11 cellular contexts compared by ENCODE assay signal in the genomic region with DNA sequence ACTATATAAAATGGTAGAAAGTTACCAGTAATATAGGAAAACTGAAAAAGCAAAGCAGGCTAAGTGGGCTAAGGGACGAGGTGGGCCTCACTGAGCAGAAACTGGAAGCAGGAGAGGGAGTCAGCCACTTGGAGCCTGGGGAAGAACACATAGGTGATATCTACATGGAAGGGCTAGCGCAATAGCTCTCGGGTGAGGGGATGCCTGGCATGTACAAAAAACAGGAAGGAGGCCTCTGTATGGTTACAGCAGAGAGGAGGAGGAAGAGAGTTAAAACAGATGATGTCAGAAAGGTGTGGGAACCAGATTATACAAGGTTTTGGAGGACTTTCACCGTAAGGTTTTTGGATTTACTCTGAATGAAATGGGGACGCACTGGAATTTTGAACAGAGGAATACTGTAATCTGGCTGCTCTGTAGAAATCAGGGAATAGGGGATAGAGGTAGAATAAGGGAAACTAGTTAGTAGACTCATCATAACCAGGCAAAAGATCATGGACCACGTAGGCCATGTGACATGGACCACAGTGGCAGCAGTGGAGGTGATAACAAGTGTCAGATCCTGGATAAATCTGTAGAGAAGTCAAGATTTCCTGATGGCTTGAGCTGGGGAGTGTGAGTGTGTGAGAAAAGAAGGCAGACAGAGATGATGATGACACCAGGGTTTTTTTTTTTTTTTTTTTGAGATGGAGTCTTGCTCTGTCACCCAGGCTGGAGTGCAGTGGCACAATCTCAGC. TPM values are rescaled to one million over a fixed set of nuclear protein-coding genes. Genes with fewer than 3 reads are reported as not detected.
A peak's percentile ranks its signal among the peaks of the same experiment; 100 is the strongest.
DNase-seq lines count a peak whose midpoint lies in the region; ATAC-seq, FAIRE-seq and TF ChIP-seq lines count a peak whose summit lies in the region.
"Had no signal": no experiment of that assay in that cellular context is flagged by ENCODE, and none has a peak within 500 bp of the region (broad histone marks: within the 10 kb centered on the region; RNA-seq: fewer than 3 reads in every experiment).

No MANE protein-coding gene starts in this region.

- no peak overlapping the region for H2AFZ ChIP-seq in PC-3 (ENCODE audit: low read length)

- no peaks in the 10 kb centered on the region for H3F3A ChIP-seq in PC-3 (ENCODE audit: low read length, unreplicated experiment)

- CTCF ChIA-PET in PC-3 (lab: Charles Lee), result no interaction called here

- peaks cover 77% of the 10 kb centered on the region for H3K36me3 Mint-ChIP-seq in activated T-cell treated with anti-CD3 and anti-CD28 coated beads, Interleukin-2, amount 50 U/mL, for 24 hours (ENCODE audit: low read depth)

- TF ChIP-seq CTCF in esophagus muscularis mucosa (IDR thresholded peaks at IDR 0.05) (no peak), tibial nerve (IDR thresholded peaks at IDR 0.05) (no peak), kidney (IDR thresholded peaks at IDR 0.05; ENCODE audit: borderline replicate concordance, extremely low read depth, insufficient read depth) (no peak), PC-3 (conservative IDR thresholded peaks at IDR 0.05; ENCODE audit: low read depth, low read length) (no peak)

- no peaks in the 10 kb centered on the region for H3K9me3 Mint-ChIP-seq in activated T-cell treated with anti-CD3 and anti-CD28 coated beads, Interleukin-2, amount 50 U/mL, for 24 hours

- H3K27ac Mint-ChIP-seq in activated T-cell treated with anti-CD3 and anti-CD28 coated beads, Interleukin-2, amount 50 U/mL, for 24 hours, result peak overlapping the region; percentile 98

- no peaks in the 10 kb centered on the region for H4K20me1 ChIP-seq in PC-3 (ENCODE audit: low read length)

- TF ChIP-seq POLR2A in esophagus muscularis mucosa (IDR thresholded peaks at IDR 0.05; ENCODE audit: low read depth), result no peak
- no peak for TF ChIP-seq POLR2A in tibial nerve (IDR thresholded peaks at IDR 0.05)

- no peak overlapping the region for H3K4me2 ChIP-seq in PC-3 (ENCODE audit: low read length)

- DNase-seq in activated T-cell treated with anti-CD3 and anti-CD28 coated beads, Interleukin-2, amount 50 U/mL, for 24 hours, result no peak
- DNase-seq in activated T-cell treated with anti-CD3 and anti-CD28 coated beads, Interleukin-2, amount 50 U/mL, for 1 hour, result no peak
- DNase-seq in T-helper 1 cell, result peak in 3 of 5 donors; percentile 22 to 48 (median 35)
- no peak for DNase-seq in esophagus muscularis mucosa (ENCODE audit: extremely low spot score)
- DNase-seq in tibial nerve (ENCODE audit: low spot score in 2 of 2), result no peak
- DNase-seq in kidney, result no peak
- no peak for DNase-seq in PC-3
- DNase-seq in NCI-H446 (lab: John Stamatoyannopoulos, UW), result no peak
- DNase-seq: aorta, NCI-H748 treated with DMSO at 0.1 percent for 48 hours had no signal

- H3K9ac ChIP-seq in kidney (ENCODE audit: low read length in 2 of 2) (no peak overlapping the region), PC-3 (ENCODE audit: low read length) (no peak overlapping the region)

- H3K9me3 ChIP-seq in esophagus muscularis mucosa, result no peaks in the 10 kb centered on the region
- no peaks in the 10 kb centered on the region for H3K9me3 ChIP-seq in tibial nerve
- no peaks in the 10 kb centered on the region for H3K9me3 ChIP-seq in kidney (ENCODE audit: control insufficient read depth in 1 of 2, low read length in 2 of 2)
- H3K9me3 ChIP-seq in PC-3 (ENCODE audit: low read length), result no peaks in the 10 kb centered on the region

- no peak for ATAC-seq in PC-3

- H3K9me2 ChIP-seq in PC-3 (replicated peaks; ENCODE audit: low read length), result no peaks in the 10 kb centered on the region

- H3K4me1 ChIP-seq in esophagus muscularis mucosa (peaks cover 3 to 86% (median 74%) of the 10 kb centered on the region in 4 donors), tibial nerve (peaks cover 0 to 65% (median 28%) of the 10 kb centered on the region in 4 donors), kidney (ENCODE audit: control insufficient read depth in 1 of 2, insufficient read depth in 1 of 2, low read depth in 1 of 2, low read length in 2 of 2) (peaks cover 0 to 2% of the 10 kb centered on the region in 2 donors), PC-3 (ENCODE audit: insufficient read depth, low read length) (peaks cover 35% of the 10 kb centered on the region)

- H3K79me2 ChIP-seq in PC-3 (ENCODE audit: low read length), result peaks cover 50% of the 10 kb centered on the region

- H3K27me3 ChIP-seq in esophagus muscularis mucosa (no peaks in the 10 kb centered on the region), tibial nerve (no peaks in the 10 kb centered on the region), PC-3 (ENCODE audit: low read length) (no peaks in the 10 kb centered on the region)

- BruUV-seq in PC-3 (replicated peaks; lab: Mats Ljungman, UMichigan), result no TSS peak

- H3K27ac ChIP-seq in esophagus muscularis mucosa (replicated peaks in 1 of 4), result peak overlapping the region; percentile 71 to 81 (median 80)
- peak overlapping the region in 3 of 4 donors; percentile 57 to 77 (median 69) for H3K27ac ChIP-seq in tibial nerve
- no peak overlapping the region for H3K27ac ChIP-seq in kidney (ENCODE audit: low read depth in 2 of 2, low read length in 2 of 2)
- H3K27ac ChIP-seq in PC-3 (ENCODE audit: low read length), result no peak overlapping the region

- H3K4me3 ChIP-seq in esophagus muscularis mucosa (no peak overlapping the region), tibial nerve (no peak overlapping the region), kidney (ENCODE audit: low read length in 2 of 2) (no peak overlapping the region), PC-3 (ENCODE audit: low read length) (no peak overlapping the region)
- H3K4me3 ChIP-seq: skin epidermis had no signal

- POLR2A ChIA-PET in PC-3 (lab: Charles Lee; ENCODE audit: unreplicated experiment), result interaction anchor here (0.6 kb wide), 1 partner anchor 32 kb away, joined by 3 read pairs; no protein-coding TSS in a partner anchor

- FAIRE-seq in kidney (lab: Jason Lieb, UNC), result no peak

- H3K27me3 Mint-ChIP-seq in activated T-cell treated with anti-CD3 and anti-CD28 coated beads, Interleukin-2, amount 50 U/mL, for 24 hours, result no peaks in the 10 kb centered on the region

- WGBS in esophagus muscularis mucosa, result 64% methylated on average over 6 of the region's 6 CpGs
- 59 to 61% methylated on average over 6 of the region's 6 CpGs for WGBS in tibial nerve, 2 donors

- H3K36me3 ChIP-seq in esophagus muscularis mucosa, result peaks cover 0 to 14% (median 4%) of the 10 kb centered on the region in 4 donors
- H3K36me3 ChIP-seq in tibial nerve, result peaks cover 0 to 11% (median 0%) of the 10 kb centered on the region in 3 donors
- H3K36me3 ChIP-seq in kidney (ENCODE audit: control insufficient read depth in 1 of 2, insufficient read depth in 2 of 2, low read length in 2 of 2), result no peaks in the 10 kb centered on the region
- no peaks in the 10 kb centered on the region for H3K36me3 ChIP-seq in PC-3 (ENCODE audit: low read depth, low read length)

- H3K4me3 Mint-ChIP-seq in activated T-cell treated with anti-CD3 and anti-CD28 coated beads, Interleukin-2, amount 50 U/mL, for 24 hours, result peak overlapping the region; percentile 41

- intact Hi-C loops in esophagus muscularis mucosa (cut with DNase I), result no loop called here
- intact Hi-C loops in kidney (cut with DNase I), result no loop called here
- intact Hi-C loops in PC-3 (cut with micrococcal nuclease), result no loop called here

- no peak for TF ChIP-seq EP300 in esophagus muscularis mucosa (IDR thresholded peaks at IDR 0.05)
- no peak for TF ChIP-seq EP300 in tibial nerve (IDR thresholded peaks at IDR 0.05)

- peaks cover 80% of the 10 kb centered on the region for H3K4me1 Mint-ChIP-seq in activated T-cell treated with anti-CD3 and anti-CD28 coated beads, Interleukin-2, amount 50 U/mL, for 24 hours (ENCODE audit: low read depth)

RNA-seq across cellular contexts. Expression of a gene that starts 52.6 kb away (rescaled TPM):
- 100 to 1,000 TPM; 177 to 317 (median 254) TPM for total RNA-seq in esophagus muscularis mucosa
- total RNA-seq in tibial nerve, result 100 to 1,000 TPM in 1 of 4 donors, 10 to 100 TPM in 3; 77.0 to 114 (median 86.4) TPM
- total RNA-seq in kidney, result 51.7 TPM
- polyA plus RNA-seq in kidney (ENCODE audit: insufficient read depth, low read depth, low replicate concordance), result 9.7 TPM
- 30.8 and 39.6 TPM in 2 replicates for total RNA-seq in PC-3 (2014; rRNA removed)

Comparison
In these comparisons a context has a peak if more than half of its experiments do, and no peak if none do; other contexts are left out.
1. DNase-seq: peak in T-helper 1 cell (3 of 5); none in activated T-cell treated with anti-CD3 and anti-CD28 coated beads, Interleukin-2, amount 50 U/mL, for 24 hours (single experiment), activated T-cell treated with anti-CD3 and anti-CD28 coated beads, Interleukin-2, amount 50 U/mL, for 1 hour (single experiment), esophagus muscularis mucosa (single experiment), tibial nerve (0 of 2), kidney (single experiment), PC-3 (single experiment) and NCI-H446 (0 of 2).
2. H3K27ac ChIP-seq: peak in esophagus muscularis mucosa (4 of 4) and tibial nerve (3 of 4); none in kidney (0 of 2) and PC-3 (single experiment).